ENCODE assay signal across 25 cellular contexts in genomic region chr5:72300590-72301339, GRCh38. TPM values are rescaled to one million over a fixed set of nuclear protein-coding genes. Genes with fewer than 3 reads are reported as not detected.
A peak's percentile ranks its signal among the peaks of the same experiment; 100 is the strongest.
DNase-seq lines count a peak whose midpoint lies in the region; ATAC-seq, FAIRE-seq and TF ChIP-seq lines count a peak whose summit lies in the region.
"Had no signal": no experiment of that assay in that cellular context is flagged by ENCODE, and none has a peak within 500 bp of the region (broad histone marks: within the 10 kb centered on the region; RNA-seq: fewer than 3 reads in every experiment).

No MANE protein-coding gene starts in this region.

- H3K4me3 Mint-ChIP-seq in natural killer cell: peak overlapping the region; percentile 10
- H3K4me3 Mint-ChIP-seq in natural killer cell treated with Interleukin-12 subunit alpha and Interleukin-12 subunit beta and Interleukin-15 and Interleukin-18, amount 100 ng/mL, for 72 hours: no peak overlapping the region
- H3K4me3 Mint-ChIP-seq in astrocyte (ENCODE audit: unreplicated experiment): no peak overlapping the region
- H3K4me3 Mint-ChIP-seq in type B pancreatic cell: no peak overlapping the region
- no peak overlapping the region for H3K4me3 Mint-ChIP-seq in activated T-cell treated with anti-CD3 and anti-CD28 coated beads, Interleukin-2, amount 50 U/mL, for 24 hours
- H3K4me3 Mint-ChIP-seq: activated CD8-positive, alpha-beta T cell treated with anti-CD3 and anti-CD28 coated beads, Interleukin-2, amount 10 ng/mL, durations not matched to agents 7 days and 5 days; activated naive CD8-positive, alpha-beta T cell treated with anti-CD3 and anti-CD28 coated beads for 36 hours; activated T-cell treated with anti-CD3 and anti-CD28 coated beads, Interleukin-2, amount 50 U/mL, for 72 hours; dendritic cell treated with granulocyte-macrophage colony-stimulating factor and Interleukin-4, amounts not matched to agents 40 ng/mL and 50 ng/mL, for 4 days; nephron progenitor cell; T-helper 1 cell treated with Interleukin-12 subunit alpha and Interleukin-12 subunit beta and Interleukin-4 antibody, amounts not matched to agents 30 μg/mL and 1 μg/mL, for 36 hours had no signal

- H4K20me1 ChIP-seq in astrocyte (ENCODE audit: insufficient read depth, low read length): peaks cover 16% of the 10 kb centered on the region

- intact Hi-C loops in natural killer cell (cut with micrococcal nuclease): no loop called here

- H3K79me2 ChIP-seq in astrocyte (ENCODE audit: insufficient read depth, low read length) (peaks cover 66% of the 10 kb centered on the region), trophoblast cell (ENCODE audit: control insufficient read depth, insufficient read depth, low read length, poor library complexity) (no peaks in the 10 kb centered on the region)

- no peak overlapping the region for H2AFZ ChIP-seq in astrocyte (ENCODE audit: low read depth, low read length)
- H2AFZ ChIP-seq in trophoblast cell (ENCODE audit: insufficient read depth, low read length, poor library complexity): no peak overlapping the region

- H3K14ac ChIP-seq in trophoblast cell (ENCODE audit: low read length): no peak overlapping the region

- WGBS in trophoblast cell (ENCODE audit: extremely low coverage, insufficient coverage, insufficient read length): no CpG with 5 or more reads among the region's 1 CpG

- FAIRE-seq in astrocyte (lab: Jason Lieb, UNC): peak; percentile 23
- FAIRE-seq: G401.6 had no signal

- TF ChIP-seq CTCF in natural killer cell (IDR thresholded peaks at IDR 0.05) (no peak), astrocyte (IDR thresholded peaks at IDR 0.05; ENCODE audit: insufficient read depth, low read depth, low read length) (no peak), fibroblast of villous mesenchyme (IDR thresholded peaks at IDR 0.05; ENCODE audit: insufficient read depth, low read depth, low read length) (no peak), type B pancreatic cell (conservative IDR thresholded peaks at IDR 0.05) (peak; percentile 31)

- no peaks in the 10 kb centered on the region for H3K36me3 Mint-ChIP-seq in natural killer cell
- peaks cover 4% of the 10 kb centered on the region for H3K36me3 Mint-ChIP-seq in natural killer cell treated with Interleukin-12 subunit alpha and Interleukin-12 subunit beta and Interleukin-15 and Interleukin-18, amount 100 ng/mL, for 72 hours
- H3K36me3 Mint-ChIP-seq in astrocyte (ENCODE audit: low read depth, unreplicated experiment): no peaks in the 10 kb centered on the region
- H3K36me3 Mint-ChIP-seq in type B pancreatic cell: peaks cover 42% of the 10 kb centered on the region
- peaks cover 90% of the 10 kb centered on the region for H3K36me3 Mint-ChIP-seq in activated T-cell treated with anti-CD3 and anti-CD28 coated beads, Interleukin-2, amount 50 U/mL, for 24 hours (ENCODE audit: low read depth)

- peaks cover 3% of the 10 kb centered on the region for H3K79me1 ChIP-seq in trophoblast cell (ENCODE audit: low read length)

- H3K36me3 ChIP-seq in astrocyte (ENCODE audit: insufficient read depth, low read length): peaks cover 3% of the 10 kb centered on the region
- H3K36me3 ChIP-seq in trophoblast cell (ENCODE audit: control insufficient read depth in 1 of 2, insufficient read depth in 2 of 2, low read length in 2 of 2): no peaks in the 10 kb centered on the region
- H3K36me3 ChIP-seq: prostate gland, uterus had no signal

- no peak overlapping the region for H2BK12ac ChIP-seq in trophoblast cell (ENCODE audit: low read length)

- H3K27me3 Mint-ChIP-seq in natural killer cell (ENCODE audit: low read depth in 2 of 2): no peaks in the 10 kb centered on the region
- H3K27me3 Mint-ChIP-seq in natural killer cell treated with Interleukin-12 subunit alpha and Interleukin-12 subunit beta and Interleukin-15 and Interleukin-18, amount 100 ng/mL, for 72 hours: no peaks in the 10 kb centered on the region
- H3K27me3 Mint-ChIP-seq in astrocyte (ENCODE audit: low read depth, unreplicated experiment): no peaks in the 10 kb centered on the region
- no peaks in the 10 kb centered on the region for H3K27me3 Mint-ChIP-seq in type B pancreatic cell
- H3K27me3 Mint-ChIP-seq in activated T-cell treated with anti-CD3 and anti-CD28 coated beads, Interleukin-2, amount 50 U/mL, for 24 hours: no peaks in the 10 kb centered on the region
- H3K27me3 Mint-ChIP-seq: activated naive CD8-positive, alpha-beta T cell treated with anti-CD3 and anti-CD28 coated beads for 36 hours; dendritic cell treated with granulocyte-macrophage colony-stimulating factor and Interleukin-4, amounts not matched to agents 40 ng/mL and 50 ng/mL, for 4 days had no signal

- H3K4me3 ChIP-seq in astrocyte (ENCODE audit: insufficient read depth, low read depth, low read length): no peak overlapping the region
- no peak overlapping the region for H3K4me3 ChIP-seq in fibroblast of villous mesenchyme (ENCODE audit: low read depth, low read length)
- no peak overlapping the region for H3K4me3 ChIP-seq in trophoblast cell (ENCODE audit: low read depth, low read length)
- H3K4me3 ChIP-seq: BLaER1 treated with 17β-estradiol and CSF1 and Interleukin-3, amounts not matched to agents 10 nM and 100 nM; prostate gland; skin epidermis; uterus had no signal

- H3K27ac ChIP-seq in astrocyte (ENCODE audit: low read depth, low read length) (no peak overlapping the region), trophoblast cell (ENCODE audit: low read depth, low read length) (no peak overlapping the region)
- H3K27ac ChIP-seq: BLaER1 treated with 17β-estradiol and CSF1 and Interleukin-3, amounts not matched to agents 10 nM and 100 nM; prostate gland; skin epidermis; uterus had no signal

- H2AK5ac ChIP-seq in trophoblast cell (ENCODE audit: low read length): no peak overlapping the region

- H4K91ac ChIP-seq in trophoblast cell (ENCODE audit: low read depth, low read length): no peak overlapping the region

- no peak overlapping the region for H4K8ac ChIP-seq in trophoblast cell (ENCODE audit: low read depth, low read length)

- H3K27me3 ChIP-seq in astrocyte (ENCODE audit: insufficient read depth, low read length) (no peaks in the 10 kb centered on the region), trophoblast cell (ENCODE audit: insufficient read depth, low read length) (no peaks in the 10 kb centered on the region)
- H3K27me3 ChIP-seq: BLaER1 treated with 17β-estradiol and CSF1 and Interleukin-3, amounts not matched to agents 10 nM and 100 nM; uterus had no signal

- no peaks in the 10 kb centered on the region for H3K9me3 ChIP-seq in astrocyte (ENCODE audit: insufficient read depth, low read depth, low read length)
- H3K9me3 ChIP-seq in trophoblast cell (ENCODE audit: insufficient read depth, low read depth, low read length): no peaks in the 10 kb centered on the region
- H3K9me3 ChIP-seq: prostate gland, uterus had no signal

- peak overlapping the region; percentile 3 to 17 for H3K27ac Mint-ChIP-seq in natural killer cell
- no peak overlapping the region for H3K27ac Mint-ChIP-seq in natural killer cell treated with Interleukin-12 subunit alpha and Interleukin-12 subunit beta and Interleukin-15 and Interleukin-18, amount 100 ng/mL, for 72 hours
- H3K27ac Mint-ChIP-seq in astrocyte (ENCODE audit: unreplicated experiment): no peak overlapping the region
- H3K27ac Mint-ChIP-seq in type B pancreatic cell: no peak overlapping the region
- no peak overlapping the region for H3K27ac Mint-ChIP-seq in activated T-cell treated with anti-CD3 and anti-CD28 coated beads, Interleukin-2, amount 50 U/mL, for 24 hours
- H3K27ac Mint-ChIP-seq: activated CD8-positive, alpha-beta T cell treated with anti-CD3 and anti-CD28 coated beads, Interleukin-2, amount 10 ng/mL, durations not matched to agents 7 days and 5 days; activated naive CD8-positive, alpha-beta T cell treated with anti-CD3 and anti-CD28 coated beads for 36 hours; activated T-cell treated with anti-CD3 and anti-CD28 coated beads, Interleukin-2, amount 50 U/mL, for 72 hours; dendritic cell treated with granulocyte-macrophage colony-stimulating factor and Interleukin-4, amounts not matched to agents 40 ng/mL and 50 ng/mL, for 4 days; T-helper 1 cell treated with Interleukin-12 subunit alpha and Interleukin-12 subunit beta and Interleukin-4 antibody, amounts not matched to agents 30 μg/mL and 1 μg/mL, for 36 hours had no signal

- H3K4me1 Mint-ChIP-seq in natural killer cell (peaks cover 45 to 53% of the 10 kb centered on the region in 2 donors), astrocyte (ENCODE audit: low read depth, unreplicated experiment) (peaks cover 14% of the 10 kb centered on the region), type B pancreatic cell (ENCODE audit: unreplicated experiment) (peaks cover 18% of the 10 kb centered on the region)
- H3K4me1 Mint-ChIP-seq in natural killer cell treated with Interleukin-12 subunit alpha and Interleukin-12 subunit beta and Interleukin-15 and Interleukin-18, amount 100 ng/mL, for 72 hours (ENCODE audit: low read depth in 2 of 2): peaks cover 34 to 51% of the 10 kb centered on the region in 2 donors
- H3K4me1 Mint-ChIP-seq in activated T-cell treated with anti-CD3 and anti-CD28 coated beads, Interleukin-2, amount 50 U/mL, for 24 hours (ENCODE audit: low read depth): peaks cover 50% of the 10 kb centered on the region

- H3K18ac ChIP-seq in trophoblast cell (ENCODE audit: low read length): no peak overlapping the region

- no peak overlapping the region for H2BK120ac ChIP-seq in trophoblast cell (ENCODE audit: insufficient read depth, low read length, poor library complexity)

- H3K4ac ChIP-seq in trophoblast cell (ENCODE audit: low read depth, low read length): no peak overlapping the region

- H3K9me3 Mint-ChIP-seq in natural killer cell (no peaks in the 10 kb centered on the region), astrocyte (ENCODE audit: unreplicated experiment) (peaks cover 2% of the 10 kb centered on the region), type B pancreatic cell (no peaks in the 10 kb centered on the region)
- H3K9me3 Mint-ChIP-seq in natural killer cell treated with Interleukin-12 subunit alpha and Interleukin-12 subunit beta and Interleukin-15 and Interleukin-18, amount 100 ng/mL, for 72 hours: no peaks in the 10 kb centered on the region
- H3K9me3 Mint-ChIP-seq in activated T-cell treated with anti-CD3 and anti-CD28 coated beads, Interleukin-2, amount 50 U/mL, for 24 hours: no peaks in the 10 kb centered on the region
- H3K9me3 Mint-ChIP-seq: activated naive CD8-positive, alpha-beta T cell treated with anti-CD3 and anti-CD28 coated beads for 36 hours; activated T-cell treated with anti-CD3 and anti-CD28 coated beads, Interleukin-2, amount 50 U/mL, for 72 hours; dendritic cell treated with granulocyte-macrophage colony-stimulating factor and Interleukin-4, amounts not matched to agents 40 ng/mL and 50 ng/mL, for 4 days; T-helper 1 cell treated with Interleukin-12 subunit alpha and Interleukin-12 subunit beta and Interleukin-4 antibody, amounts not matched to agents 30 μg/mL and 1 μg/mL, for 36 hours had no signal

- H3K4me1 ChIP-seq in astrocyte (ENCODE audit: insufficient read depth, low read length) (no peaks in the 10 kb centered on the region), trophoblast cell (ENCODE audit: control insufficient read depth in 1 of 2, insufficient read depth in 2 of 2, low read length in 2 of 2) (peaks cover 5 to 8% of the 10 kb centered on the region in 2 experiments)
- H3K4me1 ChIP-seq: prostate gland, uterus had no signal

- H3K4me2 ChIP-seq in astrocyte (ENCODE audit: low read length) (no peak overlapping the region), trophoblast cell (ENCODE audit: low read length) (no peak overlapping the region)

- H2BK5ac ChIP-seq in trophoblast cell (ENCODE audit: low read depth, low read length, poor library complexity): no peak overlapping the region

- H3K9ac ChIP-seq in astrocyte (ENCODE audit: low read length): no peak overlapping the region
- H3K9ac ChIP-seq in trophoblast cell (ENCODE audit: low read length): no peak overlapping the region
- H3K9ac ChIP-seq: BLaER1 treated with 17β-estradiol and CSF1 and Interleukin-3, amounts not matched to agents 10 nM and 100 nM had no signal

- H3K23ac ChIP-seq in trophoblast cell (ENCODE audit: low read length): no peak overlapping the region

- ATAC-seq in natural killer cell (no peak), GM18867 (IDR thresholded peaks at IDR 0.05; ENCODE audit: unreplicated experiment) (no peak)
- ATAC-seq in natural killer cell treated with Interleukin-12 subunit alpha and Interleukin-12 subunit beta and Interleukin-15 and Interleukin-18, amount 100 ng/mL, for 72 hours: no peak
- ATAC-seq: activated CD8-positive, alpha-beta T cell treated with anti-CD3 and anti-CD28 coated beads, Interleukin-2, amount 10 ng/mL, durations not matched to agents 7 days and 5 days; activated T-cell treated with anti-CD3 and anti-CD28 coated beads, Interleukin-2, amount 50 U/mL, for 72 hours; left cardiac atrium had no signal

- no peak overlapping the region for H4K12ac ChIP-seq in trophoblast cell (ENCODE audit: low read depth, low read length)

- DNase-seq in natural killer cell (no peak), astrocyte (ENCODE audit: low read depth) (no peak), fibroblast of villous mesenchyme (ENCODE audit: low read depth) (peak; percentile 16), type B pancreatic cell (ENCODE audit: extremely low spot score, unreplicated experiment) (no peak), trophoblast cell (no peak)
- DNase-seq in natural killer cell treated with Interleukin-12 subunit alpha and Interleukin-12 subunit beta and Interleukin-15 and Interleukin-18, amount 100 ng/mL, for 72 hours (ENCODE audit: low spot score): no peak
- DNase-seq in activated T-cell treated with anti-CD3 and anti-CD28 coated beads, Interleukin-2, amount 50 U/mL, for 24 hours: no peak
- DNase-seq: 8988T; activated CD4-positive, CD25-positive, alpha-beta regulatory T cell; activated CD8-positive, alpha-beta T cell treated with anti-CD3 and anti-CD28 coated beads, Interleukin-2, amount 10 ng/mL, durations not matched to agents 7 days and 5 days; activated naive CD8-positive, alpha-beta T cell treated with anti-CD3 and anti-CD28 coated beads for 36 hours; activated T-cell treated with anti-CD3 and anti-CD28 coated beads, Interleukin-2, amount 50 U/mL, for 72 hours; Kasumi-1; left cardiac atrium; NCI-H2171; nephron progenitor cell; stimulated activated CD4-positive, alpha-beta T cell treated with anti-CD3 and anti-CD28 coated beads, Interleukin-2, amount 100 ng/mL, for 48 hours; uterus had no signal

RNA-seq across cellular contexts. Expression of gene MRPS27, which starts 19.3 kb away (rescaled TPM):
- total RNA-seq in natural killer cell (10 to 100 TPM; 25.5 to 36.5 (median 36.3) TPM), astrocyte (37.0 and 43.6 TPM in 2 replicates), fibroblast of villous mesenchyme (66.7 and 88.5 TPM in 2 replicates), type B pancreatic cell (ENCODE audit: low replicate concordance) (60.6 and 66.3 TPM in 2 replicates)
- 10 to 100 TPM; 43.1 to 61.0 TPM for total RNA-seq in natural killer cell treated with Interleukin-12 subunit alpha and Interleukin-12 subunit beta and Interleukin-15 and Interleukin-18, amount 100 ng/mL, for 72 hours
- polyA plus RNA-seq in trophoblast cell (2013): 43.2 and 43.5 TPM in 2 replicates

RNA-seq across cellular contexts. Expression of gene PTCD2, which starts 19.4 kb away (rescaled TPM):
- 1 to 10 TPM; 4.9 to 5.9 (median 5.0) TPM for total RNA-seq in natural killer cell
- total RNA-seq in natural killer cell treated with Interleukin-12 subunit alpha and Interleukin-12 subunit beta and Interleukin-15 and Interleukin-18, amount 100 ng/mL, for 72 hours: 10 to 100 TPM in 1 of 2 donors, 1 to 10 TPM in 1; 8.0 to 11.3 TPM
- total RNA-seq in astrocyte: 11.4 and 13.5 TPM in 2 replicates
- total RNA-seq in fibroblast of villous mesenchyme: 7.7 and 11.7 TPM in 2 replicates
- 8.5 and 12.1 TPM in 2 replicates for total RNA-seq in type B pancreatic cell (ENCODE audit: low replicate concordance)
- 5.7 and 6.1 TPM in 2 replicates for polyA plus RNA-seq in trophoblast cell (2013)

Comparison
In these comparisons a context has a peak if more than half of its experiments do, and no peak if none do; other contexts are left out.
1. H3K27ac Mint-ChIP-seq: peak in natural killer cell (2 of 2); none in natural killer cell treated with Interleukin-12 subunit alpha and Interleukin-12 subunit beta and Interleukin-15 and Interleukin-18, amount 100 ng/mL, for 72 hours (0 of 2), astrocyte (single experiment), type B pancreatic cell (single experiment) and activated T-cell treated with anti-CD3 and anti-CD28 coated beads, Interleukin-2, amount 50 U/mL, for 24 hours (single experiment).